Comparison of ENCODE assay signal across 1 cellular context in genomic region chr10:26516540-26517101, GRCh38.
TF ChIP-seq lines count a peak whose summit lies in the region.

No MANE protein-coding gene starts in this region.

TF ChIP-seq in HEK293, 187 proteins besides CTCF, POLR2A, EP300 and RAD21 (continued from another document):
- TF ChIP-seq, protein P1, sequence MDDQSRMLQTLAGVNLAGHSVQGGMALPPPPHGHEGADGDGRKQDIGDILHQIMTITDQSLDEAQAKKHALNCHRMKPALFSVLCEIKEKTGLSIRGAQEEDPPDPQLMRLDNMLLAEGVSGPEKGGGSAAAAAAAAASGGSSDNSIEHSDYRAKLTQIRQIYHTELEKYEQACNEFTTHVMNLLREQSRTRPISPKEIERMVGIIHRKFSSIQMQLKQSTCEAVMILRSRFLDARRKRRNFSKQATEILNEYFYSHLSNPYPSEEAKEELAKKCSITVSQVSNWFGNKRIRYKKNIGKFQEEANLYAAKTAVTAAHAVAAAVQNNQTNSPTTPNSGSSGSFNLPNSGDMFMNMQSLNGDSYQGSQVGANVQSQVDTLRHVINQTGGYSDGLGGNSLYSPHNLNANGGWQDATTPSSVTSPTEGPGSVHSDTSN (CRISPR knock-in tag; IDR thresholded peaks at IDR 0.05) = no peak
- TF ChIP-seq GFI1B (tag by site-specific recombination; IDR thresholded peaks at IDR 0.05) = no peak
- TF ChIP-seq ZBTB6 (tag by site-specific recombination; IDR thresholded peaks at IDR 0.05) = no peak
- peak; percentile 59; the same call in 1 of the 2 replicates for TF ChIP-seq ZXDB (tag by site-specific recombination; IDR thresholded peaks at IDR 0.05)
- TF ChIP-seq ZNF629 (tag by site-specific recombination; IDR thresholded peaks at IDR 0.05) = 0 out of 2 replicates have a peak, but pooled peaks have one; percentile 41
- no peak for TF ChIP-seq ZNF354C (tag by site-specific recombination; IDR thresholded peaks at IDR 0.05; ENCODE audit: borderline replicate concordance, low read depth)
- TF ChIP-seq ZBTB21 (tag by site-specific recombination; IDR thresholded peaks at IDR 0.05) = 0 out of 2 replicates have a peak, but pooled peaks have one; percentile 25
- no peak for TF ChIP-seq ZNF792 (tag by site-specific recombination; IDR thresholded peaks at IDR 0.05)
- TF ChIP-seq ZNF501 (tag by site-specific recombination; IDR thresholded peaks at IDR 0.05) = no peak
- TF ChIP-seq, protein P2, sequence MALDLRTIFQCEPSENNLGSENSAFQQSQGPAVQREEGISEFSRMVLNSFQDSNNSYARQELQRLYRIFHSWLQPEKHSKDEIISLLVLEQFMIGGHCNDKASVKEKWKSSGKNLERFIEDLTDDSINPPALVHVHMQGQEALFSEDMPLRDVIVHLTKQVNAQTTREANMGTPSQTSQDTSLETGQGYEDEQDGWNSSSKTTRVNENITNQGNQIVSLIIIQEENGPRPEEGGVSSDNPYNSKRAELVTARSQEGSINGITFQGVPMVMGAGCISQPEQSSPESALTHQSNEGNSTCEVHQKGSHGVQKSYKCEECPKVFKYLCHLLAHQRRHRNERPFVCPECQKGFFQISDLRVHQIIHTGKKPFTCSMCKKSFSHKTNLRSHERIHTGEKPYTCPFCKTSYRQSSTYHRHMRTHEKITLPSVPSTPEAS (tag by site-specific recombination; IDR thresholded peaks at IDR 0.05) = no peak
- TF ChIP-seq ZNF785 (tag by site-specific recombination; IDR thresholded peaks at IDR 0.05) = no peak
- TF ChIP-seq HOXA7 (CRISPR knock-in tag; IDR thresholded peaks at IDR 0.05; ENCODE audit: borderline replicate concordance) = no peak
- peak; percentile 74; the same call in 1 of the 2 replicates for TF ChIP-seq ZNF561 (tag by site-specific recombination; IDR thresholded peaks at IDR 0.05; ENCODE audit: borderline replicate concordance)
- TF ChIP-seq, protein P3, sequence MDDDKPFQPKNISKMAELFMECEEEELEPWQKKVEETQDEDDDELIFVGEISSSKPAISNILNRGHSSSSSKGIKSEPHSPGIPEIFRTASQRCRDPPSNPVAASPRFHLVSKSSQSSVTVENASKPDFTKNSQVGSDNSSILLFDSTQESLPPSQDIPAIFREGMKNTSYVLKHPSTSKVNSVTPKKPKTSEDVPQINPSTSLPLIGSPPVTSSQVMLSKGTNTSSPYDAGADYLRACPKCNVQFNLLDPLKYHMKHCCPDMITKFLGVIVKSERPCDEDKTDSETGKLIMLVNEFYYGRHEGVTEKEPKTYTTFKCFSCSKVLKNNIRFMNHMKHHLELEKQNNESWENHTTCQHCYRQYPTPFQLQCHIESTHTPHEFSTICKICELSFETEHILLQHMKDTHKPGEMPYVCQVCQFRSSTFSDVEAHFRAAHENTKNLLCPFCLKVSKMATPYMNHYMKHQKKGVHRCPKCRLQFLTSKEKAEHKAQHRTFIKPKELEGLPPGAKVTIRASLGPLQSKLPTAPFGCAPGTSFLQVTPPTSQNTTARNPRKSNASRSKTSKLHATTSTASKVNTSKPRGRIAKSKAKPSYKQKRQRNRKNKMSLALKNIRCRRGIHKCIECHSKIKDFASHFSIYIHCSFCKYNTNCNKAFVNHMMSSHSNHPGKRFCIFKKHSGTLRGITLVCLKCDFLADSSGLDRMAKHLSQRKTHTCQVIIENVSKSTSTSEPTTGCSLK (tag by site-specific recombination; IDR thresholded peaks at IDR 0.05) = no peak
- no peak for TF ChIP-seq ZBTB26 (tag by site-specific recombination; optimal IDR thresholded peaks at IDR 0.05)
- no peak for TF ChIP-seq BCL11B (tag by site-specific recombination; IDR thresholded peaks at IDR 0.05; ENCODE audit: low read depth)
- no peak for TF ChIP-seq ZNF48 (tag by site-specific recombination; IDR thresholded peaks at IDR 0.05)
- no peak for TF ChIP-seq ZNF19 (tag by site-specific recombination; IDR thresholded peaks at IDR 0.05; ENCODE audit: low read depth)
- no peak for TF ChIP-seq SP2 (tag by site-specific recombination; IDR thresholded peaks at IDR 0.05)
- TF ChIP-seq ZNF529 (tag by site-specific recombination; IDR thresholded peaks at IDR 0.05; ENCODE audit: insufficient replicate concordance) = no peak
- TF ChIP-seq ZNF391 (tag by site-specific recombination; IDR thresholded peaks at IDR 0.05; ENCODE audit: borderline replicate concordance, low read depth) = no peak
- TF ChIP-seq GLI2 (tag by site-specific recombination; IDR thresholded peaks at IDR 0.05; ENCODE audit: borderline replicate concordance, low read depth) = no peak
- TF ChIP-seq, protein P4, sequence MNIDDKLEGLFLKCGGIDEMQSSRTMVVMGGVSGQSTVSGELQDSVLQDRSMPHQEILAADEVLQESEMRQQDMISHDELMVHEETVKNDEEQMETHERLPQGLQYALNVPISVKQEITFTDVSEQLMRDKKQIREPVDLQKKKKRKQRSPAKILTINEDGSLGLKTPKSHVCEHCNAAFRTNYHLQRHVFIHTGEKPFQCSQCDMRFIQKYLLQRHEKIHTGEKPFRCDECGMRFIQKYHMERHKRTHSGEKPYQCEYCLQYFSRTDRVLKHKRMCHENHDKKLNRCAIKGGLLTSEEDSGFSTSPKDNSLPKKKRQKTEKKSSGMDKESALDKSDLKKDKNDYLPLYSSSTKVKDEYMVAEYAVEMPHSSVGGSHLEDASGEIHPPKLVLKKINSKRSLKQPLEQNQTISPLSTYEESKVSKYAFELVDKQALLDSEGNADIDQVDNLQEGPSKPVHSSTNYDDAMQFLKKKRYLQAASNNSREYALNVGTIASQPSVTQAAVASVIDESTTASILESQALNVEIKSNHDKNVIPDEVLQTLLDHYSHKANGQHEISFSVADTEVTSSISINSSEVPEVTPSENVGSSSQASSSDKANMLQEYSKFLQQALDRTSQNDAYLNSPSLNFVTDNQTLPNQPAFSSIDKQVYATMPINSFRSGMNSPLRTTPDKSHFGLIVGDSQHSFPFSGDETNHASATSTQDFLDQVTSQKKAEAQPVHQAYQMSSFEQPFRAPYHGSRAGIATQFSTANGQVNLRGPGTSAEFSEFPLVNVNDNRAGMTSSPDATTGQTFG (tag by site-specific recombination; IDR thresholded peaks at IDR 0.05; ENCODE audit: borderline replicate concordance) = no peak
- no peak for TF ChIP-seq ZFP3 (tag by site-specific recombination; IDR thresholded peaks at IDR 0.05; ENCODE audit: low read depth)
- TF ChIP-seq SCRT1 (tag by site-specific recombination; IDR thresholded peaks at IDR 0.05; ENCODE audit: borderline replicate concordance) = no peak
- TF ChIP-seq ZSCAN23 (tag by site-specific recombination; IDR thresholded peaks at IDR 0.05) = no peak
- TF ChIP-seq ZNF114 (tag by site-specific recombination; IDR thresholded peaks at IDR 0.05) = no peak
- no peak for TF ChIP-seq ZNF10 (tag by site-specific recombination; IDR thresholded peaks at IDR 0.05)
- TF ChIP-seq ZNF266 (tag by site-specific recombination; IDR thresholded peaks at IDR 0.05; ENCODE audit: low read depth) = no peak
